In the genomic region with DNA sequence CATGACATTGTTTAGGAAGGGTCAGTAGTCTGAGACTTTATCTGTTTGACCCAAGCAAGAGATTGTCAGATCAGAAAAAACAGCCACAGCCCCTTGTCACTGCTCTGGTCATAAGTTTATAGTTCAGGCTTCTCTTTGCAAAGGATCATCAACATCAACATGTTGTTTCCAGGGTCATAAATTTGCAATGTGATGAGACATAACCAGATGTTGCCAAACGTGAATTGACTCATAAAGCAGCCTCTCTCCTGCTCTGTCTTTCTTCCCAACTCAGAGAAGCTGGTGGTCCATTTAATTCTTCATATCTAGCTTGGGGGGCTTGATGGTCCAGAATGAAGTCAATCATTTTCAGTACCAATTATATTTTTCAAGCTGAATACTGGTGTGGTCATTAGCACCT, we compare ENCODE assay signal across 23 cellular contexts.
"Had no signal": no experiment of that assay in that cellular context is flagged by ENCODE, and none has a peak within 500 bp of the region (broad histone marks: within the 10 kb centered on the region; RNA-seq: fewer than 3 reads in every experiment).

No MANE protein-coding gene starts in this region.

- H3K4me1 Mint-ChIP-seq: activated CD4-positive, alpha-beta T cell treated with anti-CD3 and anti-CD28 coated beads for 36 hours; activated naive CD8-positive, alpha-beta T cell treated with anti-CD3 and anti-CD28 coated beads for 36 hours; natural killer cell had no signal

- H3K9me3 ChIP-seq: gastrocnemius medialis, sigmoid colon, spleen, thoracic aorta, upper lobe of left lung had no signal

- DNase-seq: activated CD4-positive, alpha-beta T cell treated with anti-CD3 and anti-CD28 coated beads for 36 hours; activated CD4-positive, alpha-beta T cell treated with anti-CD3 and anti-CD28 coated beads, Interleukin-2, amount 50 U/mL, for 48 hours; activated CD8-positive, alpha-beta memory T cell treated with anti-CD3 and anti-CD28 coated beads, Interleukin-2, amount 50 U/mL, for 48 hours; activated naive CD4-positive, alpha-beta T cell treated with Interleukin-2 at 50 U/mL for 16 hours; activated naive CD8-positive, alpha-beta T cell treated with anti-CD3 and anti-CD28 coated beads for 36 hours; activated T-cell treated with anti-CD3 and anti-CD28 coated beads, Interleukin-2, amount 50 U/mL, for 48 hours; amniotic stem cell; cerebellar nuclear complex; gastrocnemius medialis; hippocampal formation; midbrain; natural killer cell; retina; sigmoid colon; spleen; stimulated activated CD4-positive, alpha-beta T cell treated with anti-CD3 and anti-CD28 coated beads, Interleukin-4, amount 100 ng/mL, for 1 hour; stimulated activated naive CD4-positive, alpha-beta T cell treated with Interleukin-2 at 50 U/mL for 16 hours; upper lobe of left lung had no signal

- H3K27me3 ChIP-seq: gastrocnemius medialis, sigmoid colon, spleen, upper lobe of left lung had no signal

- H3K27ac Mint-ChIP-seq: activated CD4-positive, alpha-beta T cell treated with anti-CD3 and anti-CD28 coated beads for 36 hours; activated naive CD8-positive, alpha-beta T cell treated with anti-CD3 and anti-CD28 coated beads for 36 hours; natural killer cell; WTC11 had no signal

- H3K4me1 ChIP-seq: gastrocnemius medialis, sigmoid colon, spleen, upper lobe of left lung had no signal

- H3K36me3 ChIP-seq: gastrocnemius medialis, sigmoid colon, spleen, thoracic aorta, upper lobe of left lung had no signal

- H3K27me3 Mint-ChIP-seq: activated CD4-positive, alpha-beta T cell treated with anti-CD3 and anti-CD28 coated beads for 36 hours; activated naive CD8-positive, alpha-beta T cell treated with anti-CD3 and anti-CD28 coated beads for 36 hours had no signal

- H3K36me3 Mint-ChIP-seq: activated naive CD8-positive, alpha-beta T cell treated with anti-CD3 and anti-CD28 coated beads for 36 hours; WTC11 had no signal

- H3K4me3 Mint-ChIP-seq: activated CD4-positive, alpha-beta T cell treated with anti-CD3 and anti-CD28 coated beads for 36 hours; activated naive CD8-positive, alpha-beta T cell treated with anti-CD3 and anti-CD28 coated beads for 36 hours; natural killer cell; WTC11 had no signal

- ATAC-seq: activated CD4-positive, alpha-beta T cell treated with anti-CD3 and anti-CD28 coated beads for 36 hours; gastrocnemius medialis; natural killer cell; WTC11 had no signal

- H3K4me3 ChIP-seq: coronary artery, gastrocnemius medialis, sigmoid colon, spleen, thoracic aorta, upper lobe of left lung had no signal

- FAIRE-seq: islet of Langerhans, TTC549 had no signal

- H3K9me3 Mint-ChIP-seq: WTC11 had no signal

- H3K27ac ChIP-seq: coronary artery, gastrocnemius medialis, sigmoid colon, spleen, thoracic aorta, upper lobe of left lung had no signal
